ENCODE assay signal across 9 cellular contexts in genomic region chr15:28831897-28832587, GRCh38. TPM values are rescaled to one million over a fixed set of nuclear protein-coding genes. Genes with fewer than 3 reads are reported as not detected.
DNase-seq lines count a peak whose midpoint lies in the region; ATAC-seq, FAIRE-seq and TF ChIP-seq lines count a peak whose summit lies in the region.
"Not testable (repeated sequence)": the region's sequence is repeated elsewhere in the genome, so short reads cannot be mapped to it uniquely, and the experiment has no call there.
"Had no signal": no experiment of that assay in that cellular context is flagged by ENCODE, and none has a peak within 500 bp of the region (broad histone marks: within the 10 kb centered on the region; RNA-seq: fewer than 3 reads in every experiment).

No MANE protein-coding gene starts in this region.

- H3K4me1 ChIP-seq in iPS-20b (ENCODE audit: insufficient read depth, low read length); prostate gland (replicated peaks): not testable (repeated sequence)

- not testable (repeated sequence) for H3K27me3 Mint-ChIP-seq in T-cell; activated T-helper 17 cell treated with anti-CD3 and anti-CD28 coated beads, Interleukin-2, amount 50 U/mL, for 72 hours
- peaks cover 12% of the 10 kb centered on the region for H3K27me3 Mint-ChIP-seq in stimulated activated memory B cell treated with anti-CD40 and anti-IgM and Interleukin-4, amounts not matched to agents 10 μg/mL and 1 μg/mL and 100 μg/mL, for 72 hours

- peak; percentile 91 to 95 (median 92) for ATAC-seq in T-cell (replicated peaks in 1 of 4)
- ATAC-seq in activated T-helper 17 cell treated with anti-CD3 and anti-CD28 coated beads, Interleukin-2, amount 50 U/mL, for 72 hours (replicated peaks): peak; percentile 93
- peak; percentile 43 for ATAC-seq in stimulated activated memory B cell treated with anti-CD40 and anti-IgM and Interleukin-4, amounts not matched to agents 10 μg/mL and 1 μg/mL and 100 μg/mL, for 72 hours

- H3K36me3 ChIP-seq in iPS-20b (ENCODE audit: insufficient read depth, low read depth, low read length); prostate gland: not testable (repeated sequence)

- not testable (repeated sequence) for FAIRE-seq in D721Med (lab: Jason Lieb, UNC)

- H3K27me3 ChIP-seq in iPS-20b (ENCODE audit: insufficient read depth, low read length); prostate gland (replicated peaks; ENCODE audit: insufficient read depth): not testable (repeated sequence)

- not testable (repeated sequence) for H3K9me3 ChIP-seq in iPS-20b (ENCODE audit: insufficient read depth, low read depth, low read length); prostate gland

- 5% methylated on average over 41 of the region's 56 CpGs for WGBS in prostate gland

- H3K9me3 Mint-ChIP-seq in T-cell; activated T-helper 17 cell treated with anti-CD3 and anti-CD28 coated beads, Interleukin-2, amount 50 U/mL, for 72 hours; stimulated activated memory B cell treated with anti-CD40 and anti-IgM and Interleukin-4, amounts not matched to agents 10 μg/mL and 1 μg/mL and 100 μg/mL, for 72 hours: not testable (repeated sequence)

- H3K4me3 ChIP-seq in iPS-20b (ENCODE audit: low read length): peak overlapping the region; percentile 46; the same call in 1 of the 2 replicates
- peak overlapping the region; percentile 13 to 15 for H3K4me3 ChIP-seq in prostate gland

- H3K9ac ChIP-seq in iPS-20b (ENCODE audit: low read depth, low read length): not testable (repeated sequence)

- peak overlapping the region; percentile 76 to 84 for H3K27ac Mint-ChIP-seq in T-cell
- H3K27ac Mint-ChIP-seq in activated T-helper 17 cell treated with anti-CD3 and anti-CD28 coated beads, Interleukin-2, amount 50 U/mL, for 72 hours; stimulated activated memory B cell treated with anti-CD40 and anti-IgM and Interleukin-4, amounts not matched to agents 10 μg/mL and 1 μg/mL and 100 μg/mL, for 72 hours: not testable (repeated sequence)

- not testable (repeated sequence) for H3K27ac ChIP-seq in iPS-20b (ENCODE audit: low read length); prostate gland

- not testable (repeated sequence) for H3K36me3 Mint-ChIP-seq in T-cell; activated T-helper 17 cell treated with anti-CD3 and anti-CD28 coated beads, Interleukin-2, amount 50 U/mL, for 72 hours (ENCODE audit: low read depth); stimulated activated memory B cell treated with anti-CD40 and anti-IgM and Interleukin-4, amounts not matched to agents 10 μg/mL and 1 μg/mL and 100 μg/mL, for 72 hours

- TF ChIP-seq CTCF in D721Med (IDR thresholded peaks at IDR 0.05; ENCODE audit: insufficient read depth, missing control alignments); prostate gland (IDR thresholded peaks at IDR 0.05): not testable (repeated sequence)

- intact Hi-C loops in prostate gland (cut with DNase I): not testable (repeated sequence)

- CTCF ChIA-PET in T-cell (lab: Charles Lee): not testable (repeated sequence)

- not testable (repeated sequence) for TF ChIP-seq POLR2A in prostate gland (IDR thresholded peaks at IDR 0.05)

- peak overlapping the region; percentile 87 to 90 (median 88) for H3K4me3 Mint-ChIP-seq in T-cell
- H3K4me3 Mint-ChIP-seq in activated T-helper 17 cell treated with anti-CD3 and anti-CD28 coated beads, Interleukin-2, amount 50 U/mL, for 72 hours: peak overlapping the region; percentile 81
- H3K4me3 Mint-ChIP-seq in stimulated activated memory B cell treated with anti-CD40 and anti-IgM and Interleukin-4, amounts not matched to agents 10 μg/mL and 1 μg/mL and 100 μg/mL, for 72 hours: peak overlapping the region; percentile 36

- DNase-seq in D721Med (ENCODE audit: insufficient read length, low spot score): peak; percentile 45
- DNase-seq in NCI-H1417 treated with DMSO at 0.1 percent for 48 hours (lab: John Stamatoyannopoulos, UW): peak; percentile 59
- DNase-seq in T-cell: peak; percentile 37 to 81 (median 64)
- DNase-seq in effector CD4-positive, alpha-beta T cell: peak; percentile 57
- not testable (repeated sequence) for DNase-seq in prostate gland (ENCODE audit: low spot score)

- POLR2A ChIA-PET in T-cell (lab: Charles Lee): not testable (repeated sequence)

- peaks cover 11 to 15% (median 14%) of the 10 kb centered on the region in 3 donors for H3K4me1 Mint-ChIP-seq in T-cell
- H3K4me1 Mint-ChIP-seq in activated T-helper 17 cell treated with anti-CD3 and anti-CD28 coated beads, Interleukin-2, amount 50 U/mL, for 72 hours; stimulated activated memory B cell treated with anti-CD40 and anti-IgM and Interleukin-4, amounts not matched to agents 10 μg/mL and 1 μg/mL and 100 μg/mL, for 72 hours: not testable (repeated sequence)

RNA-seq across cellular contexts. Expression of gene GOLGA6L7, which starts 16.4 kb away (rescaled TPM):
- total RNA-seq in T-cell: not detected
- total RNA-seq in activated T-helper 17 cell treated with anti-CD3 and anti-CD28 coated beads, Interleukin-2, amount 50 U/mL, for 72 hours: not detected
- total RNA-seq in prostate gland: 1 to 10 TPM in 1 of 2 donors, not detected in 1; 2.7 TPM
- total RNA-seq: uterus had no signal

RNA-seq across cellular contexts. Expression of gene APBA2, which starts 53.7 kb away (rescaled TPM):
- total RNA-seq in T-cell (100 to 1,000 TPM in 2 of 5 donors, 10 to 100 TPM in 3; 78.9 to 118 (median 94.9) TPM), prostate gland (10 to 100 TPM in 1 of 2 donors, 1 to 10 TPM in 1; 2.6 to 25.3 TPM)
- total RNA-seq in activated T-helper 17 cell treated with anti-CD3 and anti-CD28 coated beads, Interleukin-2, amount 50 U/mL, for 72 hours: 1 to 10 TPM; 2.3 to 3.8 TPM

Comparison
In these comparisons a context has a peak if more than half of its experiments do, and no peak if none do; other contexts are left out.
1. ATAC-seq: peak in every context shown above with its lines; median percentile 93 in activated T-helper 17 cell treated with anti-CD3 and anti-CD28 coated beads, Interleukin-2, amount 50 U/mL, for 72 hours; 92 in T-cell; 43 in stimulated activated memory B cell treated with anti-CD40 and anti-IgM and Interleukin-4, amounts not matched to agents 10 μg/mL and 1 μg/mL and 100 μg/mL, for 72 hours.
2. H3K4me3 Mint-ChIP-seq: peak in every context shown above with its lines; median percentile 88 in T-cell; 81 in activated T-helper 17 cell treated with anti-CD3 and anti-CD28 coated beads, Interleukin-2, amount 50 U/mL, for 72 hours; 36 in stimulated activated memory B cell treated with anti-CD40 and anti-IgM and Interleukin-4, amounts not matched to agents 10 μg/mL and 1 μg/mL and 100 μg/mL, for 72 hours.